ENCODE assay signal across 1 cellular context in the genomic region with DNA sequence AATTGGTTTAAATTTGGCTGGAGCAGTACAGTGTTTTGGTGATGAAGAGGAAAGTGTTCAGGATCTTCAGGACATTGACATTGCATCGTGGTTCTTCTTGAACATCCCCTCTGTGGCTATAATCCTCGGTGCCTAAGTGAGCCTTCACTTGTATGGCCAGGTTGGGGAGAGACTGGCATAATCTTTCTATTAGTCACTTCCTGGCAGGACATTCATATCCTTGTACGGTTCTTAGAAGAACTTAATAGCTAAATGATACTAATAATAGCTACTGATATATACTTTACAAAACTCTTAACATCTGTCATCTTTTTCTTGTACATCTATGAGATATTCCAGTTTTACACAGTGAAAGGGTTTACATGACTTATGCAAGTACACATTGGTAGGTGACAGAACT.
A peak's percentile ranks its signal among the peaks of the same experiment; 100 is the strongest.
TF ChIP-seq lines count a peak whose summit lies in the region.

No MANE protein-coding gene starts in this region.

TF ChIP-seq in SK-N-SH, 30 proteins besides CTCF, POLR2A, EP300 and RAD21 (continued from another document):
- TF ChIP-seq YY1 (IDR thresholded peaks at IDR 0.05; ENCODE audit: low read depth) = no peak
- TF ChIP-seq, protein P1, sequence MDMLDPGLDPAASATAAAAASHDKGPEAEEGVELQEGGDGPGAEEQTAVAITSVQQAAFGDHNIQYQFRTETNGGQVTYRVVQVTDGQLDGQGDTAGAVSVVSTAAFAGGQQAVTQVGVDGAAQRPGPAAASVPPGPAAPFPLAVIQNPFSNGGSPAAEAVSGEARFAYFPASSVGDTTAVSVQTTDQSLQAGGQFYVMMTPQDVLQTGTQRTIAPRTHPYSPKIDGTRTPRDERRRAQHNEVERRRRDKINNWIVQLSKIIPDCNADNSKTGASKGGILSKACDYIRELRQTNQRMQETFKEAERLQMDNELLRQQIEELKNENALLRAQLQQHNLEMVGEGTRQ (IDR thresholded peaks at IDR 0.05; ENCODE audit: borderline replicate concordance, low read depth, low read length) = no peak
- TF ChIP-seq NFIC (IDR thresholded peaks at IDR 0.05; ENCODE audit: borderline replicate concordance) = peak; percentile 33; the same call in 1 of the 2 replicates
- no peak for TF ChIP-seq ELF1 (IDR thresholded peaks at IDR 0.05)
- no peak for TF ChIP-seq FOXM1 (IDR thresholded peaks at IDR 0.05; ENCODE audit: low read depth)
- no peak for TF ChIP-seq RXRA (IDR thresholded peaks at IDR 0.05; ENCODE audit: borderline replicate concordance, low read depth)
- TF ChIP-seq NRF1 (IDR thresholded peaks at IDR 0.05; ENCODE audit: low read depth, low read length) = no peak
- TF ChIP-seq GATA2 (CRISPR knock-in tag; IDR thresholded peaks at IDR 0.05) = no peak
- no peak for TF ChIP-seq TAF1 (IDR thresholded peaks at IDR 0.05; ENCODE audit: borderline replicate concordance, low read depth, low read length)
- TF ChIP-seq POLR2AphosphoS5 (IDR thresholded peaks at IDR 0.05; ENCODE audit: low read depth, low read length) = peak; percentile 54; the same call in 1 of the 2 replicates
- TF ChIP-seq JUND (IDR thresholded peaks at IDR 0.05) = peak; percentile 85
- TF ChIP-seq, protein P2, sequence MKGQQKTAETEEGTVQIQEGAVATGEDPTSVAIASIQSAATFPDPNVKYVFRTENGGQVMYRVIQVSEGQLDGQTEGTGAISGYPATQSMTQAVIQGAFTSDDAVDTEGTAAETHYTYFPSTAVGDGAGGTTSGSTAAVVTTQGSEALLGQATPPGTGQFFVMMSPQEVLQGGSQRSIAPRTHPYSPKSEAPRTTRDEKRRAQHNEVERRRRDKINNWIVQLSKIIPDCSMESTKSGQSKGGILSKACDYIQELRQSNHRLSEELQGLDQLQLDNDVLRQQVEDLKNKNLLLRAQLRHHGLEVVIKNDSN (IDR thresholded peaks at IDR 0.05; ENCODE audit: borderline replicate concordance, low read depth) = no peak
- TF ChIP-seq, protein P3, sequence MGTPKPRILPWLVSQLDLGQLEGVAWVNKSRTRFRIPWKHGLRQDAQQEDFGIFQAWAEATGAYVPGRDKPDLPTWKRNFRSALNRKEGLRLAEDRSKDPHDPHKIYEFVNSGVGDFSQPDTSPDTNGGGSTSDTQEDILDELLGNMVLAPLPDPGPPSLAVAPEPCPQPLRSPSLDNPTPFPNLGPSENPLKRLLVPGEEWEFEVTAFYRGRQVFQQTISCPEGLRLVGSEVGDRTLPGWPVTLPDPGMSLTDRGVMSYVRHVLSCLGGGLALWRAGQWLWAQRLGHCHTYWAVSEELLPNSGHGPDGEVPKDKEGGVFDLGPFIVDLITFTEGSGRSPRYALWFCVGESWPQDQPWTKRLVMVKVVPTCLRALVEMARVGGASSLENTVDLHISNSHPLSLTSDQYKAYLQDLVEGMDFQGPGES (IDR thresholded peaks at IDR 0.05; ENCODE audit: low read depth, low read length) = no peak
- TF ChIP-seq SIN3A (IDR thresholded peaks at IDR 0.05; ENCODE audit: borderline replicate concordance, low read depth, low read length) = peak; percentile 46; the same call in 1 of the 2 replicates
- no peak for TF ChIP-seq RCOR1 (IDR thresholded peaks at IDR 0.05; ENCODE audit: low read length)
- no peak for TF ChIP-seq GABPA (IDR thresholded peaks at IDR 0.05; ENCODE audit: low read depth)
- TF ChIP-seq, protein P4, sequence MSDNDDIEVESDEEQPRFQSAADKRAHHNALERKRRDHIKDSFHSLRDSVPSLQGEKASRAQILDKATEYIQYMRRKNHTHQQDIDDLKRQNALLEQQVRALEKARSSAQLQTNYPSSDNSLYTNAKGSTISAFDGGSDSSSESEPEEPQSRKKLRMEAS (IDR thresholded peaks at IDR 0.05; ENCODE audit: low read depth) = peak; percentile 43; the same call in 1 of the 2 replicates
